ENCODE assay signal across 11 cellular contexts in the genomic region with DNA sequence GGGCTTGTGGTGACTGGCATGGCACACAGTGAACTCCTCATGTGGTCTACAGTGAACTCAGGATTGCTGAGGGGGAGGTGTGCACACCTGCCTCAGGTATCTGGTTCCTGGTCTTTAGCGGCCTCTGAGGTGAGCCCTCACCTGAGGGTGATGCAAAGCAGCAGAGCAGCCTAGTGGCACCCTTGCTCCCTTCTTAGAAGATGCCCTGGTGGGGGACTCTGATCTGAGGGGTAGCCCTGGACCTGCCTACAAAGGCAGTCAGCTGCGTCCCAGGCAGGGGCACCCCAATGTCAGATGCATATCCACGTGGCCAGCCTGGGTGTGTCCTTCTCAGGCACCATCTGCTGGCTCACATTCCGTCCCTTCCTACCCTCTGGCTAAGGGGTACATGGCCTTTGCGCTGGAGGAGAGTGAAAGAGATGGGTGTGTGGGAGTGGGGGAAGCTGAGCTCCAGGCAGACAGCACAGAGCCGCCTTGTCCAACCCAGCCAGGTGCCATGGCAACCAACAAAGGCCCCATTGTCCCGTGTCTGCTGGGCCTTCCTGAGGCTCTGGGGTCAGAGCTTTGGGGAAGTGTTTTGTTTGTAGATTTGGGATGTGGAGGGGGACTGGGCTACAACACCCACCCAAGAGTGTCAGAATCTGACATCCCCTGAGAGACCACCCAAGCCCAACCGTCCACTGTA. TPM values are rescaled to one million over a fixed set of nuclear protein-coding genes. Genes with fewer than 3 reads are reported as not detected.
DNase-seq lines count a peak whose midpoint lies in the region; TF ChIP-seq lines count a peak whose summit lies in the region.
"Had no signal": no experiment of that assay in that cellular context is flagged by ENCODE, and none has a peak within 500 bp of the region (broad histone marks: within the 10 kb centered on the region; RNA-seq: fewer than 3 reads in every experiment).

No MANE protein-coding gene starts in this region.

- H3K36me3 Mint-ChIP-seq in endodermal cell (ENCODE audit: low read depth) (peaks cover 26% of the 10 kb centered on the region), neural progenitor cell (no peaks in the 10 kb centered on the region)
- H3K36me3 Mint-ChIP-seq in T-helper 2 cell treated with Interferon-gamma antibody and Interleukin-4, amounts not matched to agents 5 μg/mL and 100 μg/mL, for 36 hours (ENCODE audit: low read depth): no peaks in the 10 kb centered on the region

- no peak overlapping the region for H3K4me3 ChIP-seq in endodermal cell (ENCODE audit: low read length)
- H3K4me3 ChIP-seq in neural progenitor cell: peak overlapping the region; percentile 29
- H3K4me3 ChIP-seq: cardiac muscle cell had no signal

- H4K20me1 ChIP-seq in neural progenitor cell (ENCODE audit: low read depth): no peaks in the 10 kb centered on the region

- TF ChIP-seq CTCF in endodermal cell (conservative IDR thresholded peaks at IDR 0.05) (no peak), neural progenitor cell (IDR thresholded peaks at IDR 0.05) (no peak)

- H3K27me3 ChIP-seq in endodermal cell (ENCODE audit: control insufficient read depth, insufficient read depth, low read length, poor library complexity, severe bottlenecking) (no peaks in the 10 kb centered on the region), neural progenitor cell (no peaks in the 10 kb centered on the region)
- H3K27me3 ChIP-seq: cardiac muscle cell had no signal

- peaks cover 25% of the 10 kb centered on the region for H3F3A ChIP-seq in neural progenitor cell (ENCODE audit: low read depth)

- no peak overlapping the region for H3K9ac ChIP-seq in endodermal cell (ENCODE audit: extremely low read depth, low read length, poor library complexity, severe bottlenecking)
- no peak overlapping the region for H3K9ac ChIP-seq in neural progenitor cell

- H3K27me3 Mint-ChIP-seq in endodermal cell (ENCODE audit: insufficient read depth): peaks cover 38% of the 10 kb centered on the region
- H3K27me3 Mint-ChIP-seq in neural progenitor cell (ENCODE audit: insufficient read depth, low read depth): peaks cover 12% of the 10 kb centered on the region
- no peaks in the 10 kb centered on the region for H3K27me3 Mint-ChIP-seq in T-helper 2 cell treated with Interferon-gamma antibody and Interleukin-4, amounts not matched to agents 5 μg/mL and 100 μg/mL, for 36 hours (ENCODE audit: low read depth)
- H3K27me3 Mint-ChIP-seq: B cell had no signal

- peak overlapping the region; percentile 75 for H3K4me2 ChIP-seq in neural progenitor cell

- H2AFZ ChIP-seq in neural progenitor cell (replicated peaks): no peak overlapping the region

- peaks cover 32% of the 10 kb centered on the region for H3K4me1 Mint-ChIP-seq in endodermal cell
- peaks cover 77% of the 10 kb centered on the region for H3K4me1 Mint-ChIP-seq in neural progenitor cell
- peaks cover 5% of the 10 kb centered on the region for H3K4me1 Mint-ChIP-seq in T-helper 2 cell treated with Interferon-gamma antibody and Interleukin-4, amounts not matched to agents 5 μg/mL and 100 μg/mL, for 36 hours (ENCODE audit: low read depth)

- H3K36me3 ChIP-seq in endodermal cell (ENCODE audit: control insufficient read depth, insufficient read depth, low read length) (peaks cover 6% of the 10 kb centered on the region), neural progenitor cell (no peaks in the 10 kb centered on the region)
- H3K36me3 ChIP-seq: cardiac muscle cell had no signal

- H3K4me1 ChIP-seq in endodermal cell (ENCODE audit: control insufficient read depth, insufficient read depth, low read length) (peaks cover 20% of the 10 kb centered on the region), neural progenitor cell (peaks cover 45% of the 10 kb centered on the region)

- H3K27ac ChIP-seq in endodermal cell (ENCODE audit: low read depth, low read length): peak overlapping the region; percentile 48
- H3K27ac ChIP-seq in neural progenitor cell: no peak overlapping the region
- H3K27ac ChIP-seq: cardiac muscle cell had no signal

- H3K4me3 Mint-ChIP-seq in endodermal cell (no peak overlapping the region), neural progenitor cell (peak overlapping the region; percentile 73)
- H3K4me3 Mint-ChIP-seq in T-helper 2 cell treated with Interferon-gamma antibody and Interleukin-4, amounts not matched to agents 5 μg/mL and 100 μg/mL, for 36 hours: no peak overlapping the region
- H3K4me3 Mint-ChIP-seq: activated T-cell treated with anti-CD3 and anti-CD28 coated beads, Interleukin-2, amount 50 U/mL, for 72 hours; B cell had no signal

- H3K9me3 ChIP-seq in endodermal cell (ENCODE audit: control insufficient read depth, low read length) (no peaks in the 10 kb centered on the region), neural progenitor cell (ENCODE audit: low read depth) (no peaks in the 10 kb centered on the region)

- 48 to 68% methylated on average over 3 to 8 of the region's 8 CpGs for WGBS in endodermal cell (ENCODE audit: insufficient coverage in 1 of 2, insufficient read length in 1 of 2), 2 experiments

- no peaks in the 10 kb centered on the region for H3K79me2 ChIP-seq in neural progenitor cell (ENCODE audit: low read depth)

- H3K9me3 Mint-ChIP-seq in endodermal cell (no peaks in the 10 kb centered on the region), neural progenitor cell (no peaks in the 10 kb centered on the region)
- H3K9me3 Mint-ChIP-seq in T-helper 2 cell treated with Interferon-gamma antibody and Interleukin-4, amounts not matched to agents 5 μg/mL and 100 μg/mL, for 36 hours: no peaks in the 10 kb centered on the region
- H3K9me3 Mint-ChIP-seq: activated T-cell treated with anti-CD3 and anti-CD28 coated beads, Interleukin-2, amount 50 U/mL, for 72 hours had no signal

- peak; percentile 44 for DNase-seq in DMS79 treated with DMSO at 0.1 percent for 48 hours (lab: John Stamatoyannopoulos, UW)
- DNase-seq in NCI-H2196 (lab: John Stamatoyannopoulos, UW; ENCODE audit: unreplicated experiment): peak; percentile 50
- DNase-seq in endodermal cell: no peak
- DNase-seq in neural progenitor cell (ENCODE audit: low spot score): peak; percentile 92
- no peak for DNase-seq in kidney tubule cell (ENCODE audit: low spot score)
- no peak for DNase-seq in activated naive CD4-positive, alpha-beta T cell treated with anti-CD3 and anti-CD28 coated beads, Interleukin-2, amount 50 U/mL, for 16 hours
- no peak for DNase-seq in NCI-H1930 (lab: John Stamatoyannopoulos, UW)
- no peak for DNase-seq in T-helper 2 cell treated with Interferon-gamma antibody and Interleukin-4, amounts not matched to agents 5 μg/mL and 100 μg/mL, for 36 hours (ENCODE audit: low spot score)
- DNase-seq: activated T-cell treated with anti-CD3 and anti-CD28 coated beads, Interleukin-2, amount 50 U/mL, for 72 hours had no signal

- no peak overlapping the region for H3K27ac Mint-ChIP-seq in endodermal cell
- peak overlapping the region; percentile 94 for H3K27ac Mint-ChIP-seq in neural progenitor cell
- no peak overlapping the region for H3K27ac Mint-ChIP-seq in T-helper 2 cell treated with Interferon-gamma antibody and Interleukin-4, amounts not matched to agents 5 μg/mL and 100 μg/mL, for 36 hours
- H3K27ac Mint-ChIP-seq: activated T-cell treated with anti-CD3 and anti-CD28 coated beads, Interleukin-2, amount 50 U/mL, for 72 hours; B cell had no signal

RNA-seq across cellular contexts. Expression of gene PLEKHB1, which starts 5.8 kb away (rescaled TPM):
- 10 to 100 TPM; 44.6 to 81.0 TPM for total RNA-seq in endodermal cell
- 26.6 TPM for polyA plus RNA-seq in endodermal cell (2013, experiment 1 of 2)
- polyA plus RNA-seq in endodermal cell (2013, experiment 2 of 2): 25.3 TPM
- 8.8 and 31.1 TPM in 2 replicates for total RNA-seq in neural progenitor cell (ENCODE audit: low replicate concordance)

RNA-seq across cellular contexts. Expression of gene FAM168A, which starts 54.3 kb away (rescaled TPM):
- total RNA-seq in endodermal cell (10 to 100 TPM; 27.4 to 31.6 TPM), neural progenitor cell (ENCODE audit: low replicate concordance) (19.3 and 36.7 TPM in 2 replicates)
- 35.7 TPM for polyA plus RNA-seq in endodermal cell (2013, experiment 1 of 2)
- 35.9 TPM for polyA plus RNA-seq in endodermal cell (2013, experiment 2 of 2)

Comparison
In these comparisons a context has a peak if more than half of its experiments do, and no peak if none do; other contexts are left out.
1. DNase-seq: peak in DMS79 treated with DMSO at 0.1 percent for 48 hours (single experiment), NCI-H2196 (single experiment) and neural progenitor cell (single experiment); none in endodermal cell (single experiment), kidney tubule cell (single experiment), activated naive CD4-positive, alpha-beta T cell treated with anti-CD3 and anti-CD28 coated beads, Interleukin-2, amount 50 U/mL, for 16 hours (single experiment), NCI-H1930 (0 of 2) and T-helper 2 cell treated with Interferon-gamma antibody and Interleukin-4, amounts not matched to agents 5 μg/mL and 100 μg/mL, for 36 hours (single experiment).